Comparison of ENCODE assay signal across 19 cellular contexts in genomic region chr5:109769597-109770291, GRCh38.
"Had no signal": no experiment of that assay in that cellular context is flagged by ENCODE, and none has a peak within 500 bp of the region (broad histone marks: within the 10 kb centered on the region; RNA-seq: fewer than 3 reads in every experiment).

No MANE protein-coding gene starts in this region.

- H3K4me3 ChIP-seq: lower lobe of right lung, thoracic aorta had no signal

- H3K4me1 ChIP-seq: lower lobe of right lung, parathyroid adenoma had no signal

- H3K79me2 ChIP-seq: parathyroid adenoma had no signal

- H3K4me3 Mint-ChIP-seq: activated naive CD8-positive, alpha-beta T cell treated with anti-CD3 and anti-CD28 coated beads, Interleukin-2, amount 50 U/mL, for 24 hours; effector memory CD8-positive, alpha-beta T cell; naive B cell; stimulated activated naive CD8-positive, alpha-beta T cell treated with anti-CD3 and anti-CD28 coated beads, Interleukin-15, amount 100 ng/mL, for 72 hours; T-helper 1 cell treated with Interleukin-12 subunit alpha and Interleukin-12 subunit beta and Interleukin-4 antibody, amounts not matched to agents 30 μg/mL and 1 μg/mL, for 36 hours had no signal

- H3K27ac ChIP-seq: lower lobe of right lung, parathyroid adenoma, thoracic aorta had no signal

- H2AFZ ChIP-seq: parathyroid adenoma had no signal

- ATAC-seq: activated naive CD8-positive, alpha-beta T cell treated with anti-CD3 and anti-CD28 coated beads, Interleukin-2, amount 50 U/mL, for 24 hours; effector memory CD8-positive, alpha-beta T cell; lower lobe of right lung; stimulated activated naive CD8-positive, alpha-beta T cell treated with anti-CD3 and anti-CD28 coated beads, Interleukin-15, amount 100 ng/mL, for 72 hours had no signal

- H3K27me3 Mint-ChIP-seq: activated naive CD8-positive, alpha-beta T cell treated with anti-CD3 and anti-CD28 coated beads, Interleukin-2, amount 50 U/mL, for 24 hours; effector memory CD8-positive, alpha-beta T cell; naive B cell; stimulated activated naive CD8-positive, alpha-beta T cell treated with anti-CD3 and anti-CD28 coated beads, Interleukin-15, amount 100 ng/mL, for 72 hours had no signal

- DNase-seq: activated CD4-positive, alpha-beta T cell treated with anti-CD3 and anti-CD28 coated beads, Interleukin-2, amount 50 U/mL, for 1 hour; activated CD4-positive, CD25-positive, alpha-beta regulatory T cell; activated gamma-delta T cell; activated naive CD8-positive, alpha-beta T cell treated with anti-CD3 and anti-CD28 coated beads, Interleukin-2, amount 50 U/mL, for 24 hours; activated T-cell treated with anti-CD3 and anti-CD28 coated beads, Interleukin-2, amount 50 U/mL, for 1 hour; caudate nucleus; cortex of kidney; effector memory CD8-positive, alpha-beta T cell; erythroblast; hippocampal formation; lower lobe of right lung; naive B cell; stimulated activated CD4-positive, alpha-beta T cell treated with anti-CD3 and anti-CD28 coated beads, Interleukin-15, amount 100 ng/mL, for 24 hours; stimulated activated CD4-positive, alpha-beta T cell treated with anti-CD3 and anti-CD28 coated beads, Interleukin-4, amount 100 ng/mL, for 4 hours; stimulated activated naive CD8-positive, alpha-beta T cell treated with anti-CD3 and anti-CD28 coated beads, Interleukin-15, amount 100 ng/mL, for 72 hours had no signal

- H3K27ac Mint-ChIP-seq: activated naive CD8-positive, alpha-beta T cell treated with anti-CD3 and anti-CD28 coated beads, Interleukin-2, amount 50 U/mL, for 24 hours; effector memory CD8-positive, alpha-beta T cell; stimulated activated naive CD8-positive, alpha-beta T cell treated with anti-CD3 and anti-CD28 coated beads, Interleukin-15, amount 100 ng/mL, for 72 hours; T-helper 1 cell treated with Interleukin-12 subunit alpha and Interleukin-12 subunit beta and Interleukin-4 antibody, amounts not matched to agents 30 μg/mL and 1 μg/mL, for 36 hours had no signal

- H3K9ac ChIP-seq: parathyroid adenoma had no signal

- H3K9me3 Mint-ChIP-seq: activated naive CD8-positive, alpha-beta T cell treated with anti-CD3 and anti-CD28 coated beads, Interleukin-2, amount 50 U/mL, for 24 hours; effector memory CD8-positive, alpha-beta T cell; naive B cell; stimulated activated naive CD8-positive, alpha-beta T cell treated with anti-CD3 and anti-CD28 coated beads, Interleukin-15, amount 100 ng/mL, for 72 hours; T-helper 1 cell treated with Interleukin-12 subunit alpha and Interleukin-12 subunit beta and Interleukin-4 antibody, amounts not matched to agents 30 μg/mL and 1 μg/mL, for 36 hours had no signal

- FAIRE-seq: urothelium cell line had no signal

- H3K9me3 ChIP-seq: lower lobe of right lung, thoracic aorta had no signal
